10 cellular contexts compared by ENCODE assay signal in genomic region chr6:32082951-32083350, GRCh38. TPM values are rescaled to one million over a fixed set of nuclear protein-coding genes. Genes with fewer than 3 reads are reported as not detected.
DNase-seq lines count a peak whose midpoint lies in the region; ATAC-seq and TF ChIP-seq lines count a peak whose summit lies in the region.
"Had no signal": no experiment of that assay in that cellular context is flagged by ENCODE, and none has a peak within 500 bp of the region (broad histone marks: within the 10 kb centered on the region; RNA-seq: fewer than 3 reads in every experiment).

No MANE protein-coding gene starts in this region.

- no peaks in the 10 kb centered on the region for H3K9me3 ChIP-seq in IMR-90 (ENCODE audit: control insufficient read depth, insufficient read depth, low read length)
- no peaks in the 10 kb centered on the region for H3K9me3 ChIP-seq in lung (ENCODE audit: control insufficient read depth in 2 of 2, insufficient read depth in 1 of 2, low read length in 1 of 2)
- H3K9me3 ChIP-seq in upper lobe of left lung, result no peaks in the 10 kb centered on the region
- H3K9me3 ChIP-seq: neutrophil had no signal

- CTCF ChIA-PET in IMR-90 (lab: Yijun Ruan, JAX), result interaction anchor here (1.0 kb wide), 1 partner anchor 35 kb away, joined by 3 read pairs; no protein-coding TSS in a partner anchor

- peak overlapping the region; percentile 81 for H2BK120ac ChIP-seq in IMR-90 (ENCODE audit: low read depth, low read length)

- H4K91ac ChIP-seq in IMR-90 (ENCODE audit: insufficient read depth, low read depth, low read length), result peak overlapping the region; percentile 70

- 0 out of 3 replicates have a peak overlapping the region, but pooled peaks have one; percentile 18 for H2BK15ac ChIP-seq in IMR-90 (ENCODE audit: low read depth, low read length)

- TF ChIP-seq EP300 in upper lobe of left lung (IDR thresholded peaks at IDR 0.05), result peak in 1 of 4 donors; percentile 3

- H2BK5ac ChIP-seq in IMR-90 (ENCODE audit: low read depth, low read length, poor library complexity, severe bottlenecking), result no peak overlapping the region

- peak overlapping the region; percentile 79 for H2AK5ac ChIP-seq in IMR-90 (ENCODE audit: low read depth, low read length)

- peak overlapping the region; percentile 37; the same call in 1 of the 2 replicates for H3K14ac ChIP-seq in IMR-90 (replicated peaks; ENCODE audit: low read depth, low read length)

- peak overlapping the region; percentile 68 for H3K4ac ChIP-seq in IMR-90 (ENCODE audit: low read depth, low read length)

- H3K27ac ChIP-seq in IMR-90 (ENCODE audit: insufficient read depth, low read length), result no peak overlapping the region
- H3K27ac ChIP-seq in coronary artery, result peak overlapping the region in 1 of 2 donors; percentile 94
- no peak overlapping the region for H3K27ac ChIP-seq in lung (ENCODE audit: low read depth in 1 of 2, low read length in 1 of 2)
- H3K27ac ChIP-seq in upper lobe of left lung, result peak overlapping the region in 2 of 4 donors; percentile 15 to 53
- H3K27ac ChIP-seq: neutrophil had no signal

- 0 out of 2 replicates have a peak overlapping the region, but pooled peaks have one; percentile 0 for H3K23ac ChIP-seq in IMR-90 (ENCODE audit: low read depth, low read length)

- dilution Hi-C loops in IMR-90 (cut with HindIII; ENCODE audit: low sequenced_read_pairs, unreplicated experiment), result no loop called here

- TF ChIP-seq CTCF in IMR-90 (conservative IDR thresholded peaks at IDR 0.05; ENCODE audit: low read depth, low read length) (no peak), coronary artery (IDR thresholded peaks at IDR 0.05) (no peak), lung (IDR thresholded peaks at IDR 0.05; ENCODE audit: control extremely low read depth, extremely low read depth) (no peak), upper lobe of left lung (IDR thresholded peaks at IDR 0.05) (no peak)

- no peak overlapping the region for H3K18ac ChIP-seq in IMR-90 (ENCODE audit: low read depth, low read length)

- BruUV-seq in IMR-90 (replicated peaks; lab: Mats Ljungman, UMichigan), result no TSS peak

- WGBS in IMR-90 (ENCODE audit: extremely low coverage in 2 of 2, insufficient read length in 1 of 2), 2 experiments, result 91% methylated on average over 5 of the region's 9 CpGs; no CpG with 5 or more reads in 1 of the 2 experiments
- 78 to 87% methylated on average over 9 of the region's 9 CpGs for WGBS in lung, 2 donors
- WGBS in upper lobe of left lung, 2 donors, result 75 to 81% methylated on average over 9 of the region's 9 CpGs

- H3K4me1 ChIP-seq in IMR-90 (ENCODE audit: control insufficient read depth, insufficient read depth, low read length) (peaks cover 31% of the 10 kb centered on the region), lung (ENCODE audit: control insufficient read depth in 2 of 2, insufficient read depth in 2 of 2, low read length in 2 of 2) (peaks cover 0 to 3% of the 10 kb centered on the region in 2 donors), upper lobe of left lung (peaks cover 11 to 17% (median 14%) of the 10 kb centered on the region in 4 donors)

- H3K36me3 ChIP-seq in IMR-90 (ENCODE audit: control insufficient read depth, insufficient read depth, low read length), result no peaks in the 10 kb centered on the region
- peaks cover 0 to 15% of the 10 kb centered on the region in 2 donors for H3K36me3 ChIP-seq in lung (ENCODE audit: control insufficient read depth in 2 of 2, insufficient read depth in 2 of 2, low read length in 2 of 2)
- peaks cover 0 to 63% (median 15%) of the 10 kb centered on the region in 4 donors for H3K36me3 ChIP-seq in upper lobe of left lung
- H3K36me3 ChIP-seq: neutrophil had no signal

- peak overlapping the region; percentile 28 for H2AK9ac ChIP-seq in IMR-90 (replicated peaks; ENCODE audit: low read depth, low read length, poor library complexity)

- H3K4me2 ChIP-seq in IMR-90 (ENCODE audit: low read depth, low read length), result no peak overlapping the region

- H3K27me3 ChIP-seq in IMR-90 (ENCODE audit: control insufficient read depth, insufficient read depth, low read length), result peaks cover 28% of the 10 kb centered on the region
- no peaks in the 10 kb centered on the region for H3K27me3 ChIP-seq in lung (ENCODE audit: control insufficient read depth, insufficient read depth)
- H3K27me3 ChIP-seq in upper lobe of left lung, result peaks cover 0 to 4% (median 1%) of the 10 kb centered on the region in 4 donors

- H3K4me3 ChIP-seq in IMR-90 (ENCODE audit: insufficient read depth, low read depth, low read length) (no peak overlapping the region), coronary artery (no peak overlapping the region), lung (no peak overlapping the region), upper lobe of left lung (no peak overlapping the region)

- peak overlapping the region; percentile 74 for H2BK20ac ChIP-seq in IMR-90 (ENCODE audit: low read depth, low read length)

- peaks cover 7% of the 10 kb centered on the region for H4K20me1 ChIP-seq in IMR-90 (ENCODE audit: insufficient read depth, low read length)

- no peak overlapping the region for H4K5ac ChIP-seq in IMR-90 (ENCODE audit: low read depth, low read length)

- intact Hi-C loops in IMR-90 (cut with micrococcal nuclease), result no loop called here

- H2AFZ ChIP-seq in IMR-90 (replicated peaks; ENCODE audit: low read length, poor library complexity), result no peak overlapping the region

- DNase-seq in IMR-90 (no peak), coronary artery (ENCODE audit: low spot score) (peak; percentile 89), lung (ENCODE audit: low spot score) (peak; percentile 45), upper lobe of left lung (peak in 1 of 2 donors; percentile 34), left lobe of liver (ENCODE audit: low spot score) (no peak)
- no peak for DNase-seq in activated effector memory CD4-positive, alpha-beta T cell treated with Interleukin-2 at 50 U/mL for 16 hours
- DNase-seq: NCI-H446 had no signal

- no peak for TF ChIP-seq RAD21 in IMR-90 (IDR thresholded peaks at IDR 0.05; ENCODE audit: low read length)

- ATAC-seq in IMR-90 (ENCODE audit: low read depth) (no peak), lung (ENCODE audit: insufficient read depth, low FRiP score) (no peak), upper lobe of left lung (ENCODE audit: low FRiP score in 2 of 2) (peak; percentile 40 to 83), HG03521 (IDR thresholded peaks at IDR 0.05; ENCODE audit: unreplicated experiment) (no peak), HG02763 (IDR thresholded peaks at IDR 0.05; ENCODE audit: unreplicated experiment) (no peak), left lobe of liver (no peak)

- no peak overlapping the region for H3K56ac ChIP-seq in IMR-90 (ENCODE audit: extremely low read depth, insufficient read depth, low read length)

- no peak overlapping the region for H4K8ac ChIP-seq in IMR-90 (ENCODE audit: low read depth in 2 of 2, low read length in 2 of 2)

- peaks cover 24% of the 10 kb centered on the region for H3K9me1 ChIP-seq in IMR-90 (ENCODE audit: insufficient read depth, low read length)

- in situ Hi-C loops in IMR-90 (cut with MboI; ENCODE audit: low sequenced_read_pairs), result no loop called here

- TF ChIP-seq POLR2A in IMR-90 (IDR thresholded peaks at IDR 0.05; ENCODE audit: low read depth, low read length), result no peak
- TF ChIP-seq POLR2A in upper lobe of left lung (IDR thresholded peaks at IDR 0.05), result no peak

- no peak overlapping the region for H3K9ac ChIP-seq in IMR-90 (ENCODE audit: low read depth, low read length)

- POLR2A ChIA-PET in IMR-90 (lab: Charles Lee; ENCODE audit: unreplicated experiment), result no interaction called here

- no peaks in the 10 kb centered on the region for H3K79me1 ChIP-seq in IMR-90 (ENCODE audit: low read depth in 1 of 2, low read length in 2 of 2)

TF ChIP-seq in IMR-90, 13 proteins besides CTCF, POLR2A, EP300 and RAD21 (continues in another document):
- TF ChIP-seq RCOR1 (IDR thresholded peaks at IDR 0.05; ENCODE audit: insufficient replicate concordance, low read length), result no peak
- TF ChIP-seq RFX5 (IDR thresholded peaks at IDR 0.05; ENCODE audit: low read depth, low read length), result no peak
- no peak for TF ChIP-seq CEBPB (IDR thresholded peaks at IDR 0.05; ENCODE audit: low read depth, low read length)

RNA-seq across cellular contexts. Expression of gene TNXB, which starts 26.2 kb away (rescaled TPM):
- total RNA-seq in IMR-90 (2012; rRNA removed), result under 0.01 TPM in 1 of 2 replicates, not detected in the other
- 0.05 and 0.42 TPM in 2 replicates for polyA plus RNA-seq in IMR-90 (2012; rRNA removed)
- 0.05 and 0.15 TPM in 2 replicates for polyA plus RNA-seq in IMR-90 (2012; cell fraction: cytosol; rRNA removed)
- 1.1 and 1.4 TPM in 2 replicates for polyA plus RNA-seq in IMR-90 (2012; cell fraction: nucleus; rRNA removed; ENCODE audit: low replicate concordance)
- total RNA-seq in lung, result 100 to 1,000 TPM in 1 of 2 donors, 10 to 100 TPM in 1; 56.9 to 117 TPM
- 10 to 100 TPM; 21.3 to 99.8 TPM for polyA plus RNA-seq in lung
- 100 to 1,000 TPM in 4 of 6 donors, 10 to 100 TPM in 2; 58.1 to 206 (median 151) TPM for total RNA-seq in upper lobe of left lung
- 13.7 TPM for total RNA-seq in left lobe of liver

RNA-seq across cellular contexts. Expression of gene CYP21A2, which starts 44.7 kb away (rescaled TPM):
- total RNA-seq in IMR-90 (2012; rRNA removed), result not detected in 2 replicates
- polyA plus RNA-seq in IMR-90 (2012; rRNA removed), result 0.03 and 0.10 TPM in 2 replicates
- 0.05 and 0.09 TPM in 2 replicates for polyA plus RNA-seq in IMR-90 (2012; cell fraction: cytosol; rRNA removed)
- 0.68 and 1.3 TPM in 2 replicates for polyA plus RNA-seq in IMR-90 (2012; cell fraction: nucleus; rRNA removed; ENCODE audit: low replicate concordance)
- 1 to 10 TPM in 1 of 2 donors, under 1 TPM in 1; 0.43 to 1.5 TPM for total RNA-seq in lung
- polyA plus RNA-seq in lung, result 1 to 10 TPM in 1 of 2 donors, under 1 TPM in 1; 0.48 to 1.9 TPM
- total RNA-seq in upper lobe of left lung, result 1 to 10 TPM in 5 of 6 donors, under 1 TPM in 1; 0.30 to 2.3 (median 1.2) TPM
- 9.0 TPM for total RNA-seq in left lobe of liver

RNA-seq across cellular contexts. Expression of gene ATF6B, which starts 45.1 kb away (rescaled TPM):
- total RNA-seq in IMR-90 (2012; rRNA removed) (5.3 and 7.9 TPM in 2 replicates), lung (100 to 1,000 TPM in 1 of 2 donors, 10 to 100 TPM in 1; 50.3 to 101 TPM), upper lobe of left lung (100 to 1,000 TPM in 3 of 6 donors, 10 to 100 TPM in 3; 35.3 to 230 (median 95.8) TPM), left lobe of liver (31.7 TPM)
- polyA plus RNA-seq in IMR-90 (2012; rRNA removed) (62.6 and 69.6 TPM in 2 replicates), lung (10 to 100 TPM; 50.1 to 74.5 TPM)
- 53.8 and 64.7 TPM in 2 replicates for polyA plus RNA-seq in IMR-90 (2012; cell fraction: cytosol; rRNA removed)
- 85.2 and 131 TPM in 2 replicates for polyA plus RNA-seq in IMR-90 (2012; cell fraction: nucleus; rRNA removed; ENCODE audit: low replicate concordance)

RNA-seq across cellular contexts. Expression of gene FKBPL, which starts 47.1 kb away (rescaled TPM):
- total RNA-seq in IMR-90 (2012; rRNA removed) (5.8 and 5.9 TPM in 2 replicates), lung (1 to 10 TPM; 2.5 to 4.2 TPM), upper lobe of left lung (1 to 10 TPM in 5 of 6 donors, not detected in 1; 1.4 to 5.6 (median 4.6) TPM), left lobe of liver (2.2 TPM)
- polyA plus RNA-seq in IMR-90 (2012; rRNA removed) (3.4 and 3.6 TPM in 2 replicates), lung (1 to 10 TPM; 5.1 to 7.3 TPM)
- 2.6 and 3.3 TPM in 2 replicates for polyA plus RNA-seq in IMR-90 (2012; cell fraction: cytosol; rRNA removed)
- polyA plus RNA-seq in IMR-90 (2012; cell fraction: nucleus; rRNA removed; ENCODE audit: low replicate concordance), result 1.2 and 1.6 TPM in 2 replicates

Comparison
In these comparisons a context has a peak if more than half of its experiments do, and no peak if none do; other contexts are left out.
1. ATAC-seq: peak in upper lobe of left lung (2 of 2); none in IMR-90 (single experiment), lung (single experiment), HG03521 (single experiment), HG02763 (single experiment) and left lobe of liver (single experiment).
2. DNase-seq: peak in coronary artery (single experiment) and lung (single experiment); none in IMR-90 (single experiment), activated effector memory CD4-positive, alpha-beta T cell treated with Interleukin-2 at 50 U/mL for 16 hours (single experiment) and left lobe of liver (single experiment).
3. RNA of gene TNXB, which starts 26.2 kb away (total RNA-seq): 58.1 to 206 TPM in upper lobe of left lung, 56.9 to 117 TPM in lung and 13.7 TPM in left lobe of liver (single experiment); under 0.01 TPM in IMR-90; every median in the first group is over 10 times any median in the second.